14 cellular contexts compared by ENCODE assay signal in genomic region chr9:91586282-91586681, GRCh38.
DNase-seq lines count a peak whose midpoint lies in the region; TF ChIP-seq lines count a peak whose summit lies in the region.
"Had no signal": no experiment of that assay in that cellular context is flagged by ENCODE, and none has a peak within 500 bp of the region (broad histone marks: within the 10 kb centered on the region; RNA-seq: fewer than 3 reads in every experiment).

No MANE protein-coding gene starts in this region.

- no peaks in the 10 kb centered on the region for H3K9me2 ChIP-seq in MM.1S (replicated peaks; ENCODE audit: insufficient read depth, low read length)

- no peaks in the 10 kb centered on the region for H3F3A ChIP-seq in MM.1S (ENCODE audit: insufficient read depth, low read length)

- H3K9me3 ChIP-seq in MM.1S (replicated peaks; ENCODE audit: insufficient read depth, low read length) (no peaks in the 10 kb centered on the region), endodermal cell (ENCODE audit: control insufficient read depth, low read length) (no peaks in the 10 kb centered on the region), osteoblast (ENCODE audit: low read depth, low read length) (no peaks in the 10 kb centered on the region), SJCRH30 (replicated peaks) (no peaks in the 10 kb centered on the region)
- H3K9me3 ChIP-seq: Caco-2, HAP-1 had no signal

- DNase-seq in GM12865 (ENCODE audit: low read depth) (peak; percentile 34), MM.1S (no peak), endodermal cell (no peak), osteoblast (ENCODE audit: insufficient read length, low spot score, missing footprints) (peak; percentile 5), COLO829 (ENCODE audit: low spot score) (no peak), cardiac septum (ENCODE audit: low spot score) (no peak), SJCRH30 (no peak)
- DNase-seq: C1 segment of cervical spinal cord; Caco-2; CD4-positive, alpha-beta T cell; DND-41 had no signal

- no peak overlapping the region for H3K4me3 ChIP-seq in GM12865 (ENCODE audit: low read depth, low read length)
- no peak overlapping the region for H3K4me3 ChIP-seq in MM.1S (ENCODE audit: low read length)
- no peak overlapping the region for H3K4me3 ChIP-seq in endodermal cell (ENCODE audit: low read length)
- no peak overlapping the region for H3K4me3 ChIP-seq in osteoblast (ENCODE audit: insufficient read depth, low read length)
- H3K4me3 ChIP-seq in SJCRH30: no peak overlapping the region
- H3K4me3 ChIP-seq: GM23338, HAP-1 had no signal

- H3K36me3 ChIP-seq in MM.1S (replicated peaks; ENCODE audit: insufficient read depth, low read length): no peaks in the 10 kb centered on the region
- H3K36me3 ChIP-seq in endodermal cell (ENCODE audit: control insufficient read depth, insufficient read depth, low read length): no peaks in the 10 kb centered on the region
- no peaks in the 10 kb centered on the region for H3K36me3 ChIP-seq in osteoblast (ENCODE audit: insufficient read depth, low read length)
- no peaks in the 10 kb centered on the region for H3K36me3 ChIP-seq in SJCRH30
- H3K36me3 ChIP-seq: HAP-1 had no signal

- H3K9ac ChIP-seq in MM.1S (ENCODE audit: low read length) (no peak overlapping the region), endodermal cell (ENCODE audit: extremely low read depth, low read length, poor library complexity, severe bottlenecking) (no peak overlapping the region)

- 0 out of 2 replicates have a peak overlapping the region, but pooled peaks have one; percentile 6 for H2AFZ ChIP-seq in MM.1S (ENCODE audit: low read length)
- H2AFZ ChIP-seq in osteoblast (ENCODE audit: low read length): no peak overlapping the region
- H2AFZ ChIP-seq: GM23338 had no signal

- H3K4me2 ChIP-seq in MM.1S (ENCODE audit: low read depth, low read length): peak overlapping the region; percentile 55
- no peak overlapping the region for H3K4me2 ChIP-seq in osteoblast (ENCODE audit: insufficient read depth, low read length)
- H3K4me2 ChIP-seq: GM23338 had no signal

- no peaks in the 10 kb centered on the region for H3K79me2 ChIP-seq in MM.1S (ENCODE audit: low read length)
- H3K79me2 ChIP-seq in osteoblast (ENCODE audit: insufficient read depth, low read length): no peaks in the 10 kb centered on the region

- H3K4me1 ChIP-seq in MM.1S (ENCODE audit: low read length) (peaks cover 11% of the 10 kb centered on the region), endodermal cell (ENCODE audit: control insufficient read depth, insufficient read depth, low read length) (no peaks in the 10 kb centered on the region), osteoblast (ENCODE audit: insufficient read depth, low read length) (no peaks in the 10 kb centered on the region), SJCRH30 (no peaks in the 10 kb centered on the region)
- H3K4me1 ChIP-seq: Caco-2, HAP-1 had no signal

- no peak overlapping the region; the same call in 1 of the 2 replicates for H3K27ac ChIP-seq in MM.1S (ENCODE audit: low read length)
- H3K27ac ChIP-seq in endodermal cell (ENCODE audit: low read depth, low read length): no peak overlapping the region
- H3K27ac ChIP-seq in osteoblast (ENCODE audit: low read depth, low read length): no peak overlapping the region
- no peak overlapping the region for H3K27ac ChIP-seq in SJCRH30

- H3K27ac Mint-ChIP-seq in endodermal cell: no peak overlapping the region
- H3K27ac Mint-ChIP-seq: B cell; CD4-positive, alpha-beta T cell; GM23338 had no signal

- H3K4me1 Mint-ChIP-seq in endodermal cell: no peaks in the 10 kb centered on the region
- H3K4me1 Mint-ChIP-seq: B cell, GM23338 had no signal

- H3K27me3 ChIP-seq in MM.1S (replicated peaks; ENCODE audit: insufficient read depth, low read length) (no peaks in the 10 kb centered on the region), endodermal cell (ENCODE audit: control insufficient read depth, insufficient read depth, low read length, poor library complexity, severe bottlenecking) (no peaks in the 10 kb centered on the region), osteoblast (ENCODE audit: insufficient read depth, low read length) (peaks cover 6% of the 10 kb centered on the region), SJCRH30 (peaks cover 9% of the 10 kb centered on the region; the same call in 1 of the 2 replicates)

- intact Hi-C loops in cardiac septum (cut with DNase I): no loop called here

- H3K4me3 Mint-ChIP-seq in endodermal cell: no peak overlapping the region
- H3K4me3 Mint-ChIP-seq: B cell; CD4-positive, alpha-beta T cell; GM23338 had no signal

- H3K27me3 Mint-ChIP-seq in endodermal cell (ENCODE audit: insufficient read depth): no peaks in the 10 kb centered on the region

- 0 to 76% methylated on average over 1 to 8 of the region's 8 CpGs for WGBS in endodermal cell (ENCODE audit: insufficient coverage in 1 of 2, insufficient read length in 1 of 2), 2 experiments

- H4K20me1 ChIP-seq in MM.1S (ENCODE audit: insufficient read depth, low read length): no peaks in the 10 kb centered on the region
- no peaks in the 10 kb centered on the region for H4K20me1 ChIP-seq in osteoblast (ENCODE audit: insufficient read depth, low read length)

- TF ChIP-seq CTCF in GM12865 (IDR thresholded peaks at IDR 0.05; ENCODE audit: insufficient read depth, low read depth, low read length, missing control alignments) (no peak), MM.1S (IDR thresholded peaks at IDR 0.05; ENCODE audit: low read length) (no peak), endodermal cell (conservative IDR thresholded peaks at IDR 0.05) (peak; percentile 41), osteoblast (IDR thresholded peaks at IDR 0.05; ENCODE audit: extremely low read depth, low read depth, low read length) (no peak)

- no peaks in the 10 kb centered on the region for H3K36me3 Mint-ChIP-seq in endodermal cell (ENCODE audit: low read depth)

- no peaks in the 10 kb centered on the region for H3K9me3 Mint-ChIP-seq in endodermal cell
- H3K9me3 Mint-ChIP-seq: CD4-positive, alpha-beta T cell; GM23338 had no signal

Comparison
In these comparisons a context has a peak if more than half of its experiments do, and no peak if none do; other contexts are left out.
1. DNase-seq: peak in GM12865 (single experiment) and osteoblast (single experiment); none in MM.1S (single experiment), endodermal cell (single experiment), COLO829 (single experiment), cardiac septum (single experiment) and SJCRH30 (0 of 2).